ENCODE assay signal across 36 cellular contexts in the genomic region with DNA sequence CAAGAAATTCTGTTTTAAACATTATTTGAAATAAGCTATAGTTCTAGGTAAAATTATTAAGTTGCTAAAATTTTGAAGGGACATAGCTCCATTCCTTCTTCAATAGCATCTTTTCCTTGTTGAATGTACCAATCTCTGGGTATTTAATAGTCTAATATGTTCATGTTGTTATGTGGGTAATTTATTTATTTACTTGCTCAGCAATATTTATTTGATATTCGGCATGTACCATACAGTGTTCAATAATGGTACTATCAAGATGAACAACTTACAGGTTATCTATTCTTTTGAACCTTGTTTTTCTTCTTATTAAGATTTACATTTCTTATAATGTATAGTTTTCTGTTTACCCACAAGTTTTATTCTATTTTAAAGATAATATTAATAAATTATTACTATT.
"Had no signal": no experiment of that assay in that cellular context is flagged by ENCODE, and none has a peak within 500 bp of the region (broad histone marks: within the 10 kb centered on the region; RNA-seq: fewer than 3 reads in every experiment).

No MANE protein-coding gene starts in this region.

- H3K9me3 ChIP-seq: ascending aorta had no signal

- H3K36me3 Mint-ChIP-seq: activated CD4-positive, alpha-beta memory T cell treated with anti-CD3 and anti-CD28 coated beads for 36 hours; activated CD8-positive, alpha-beta memory T cell treated with anti-CD3 and anti-CD28 coated beads, Interleukin-2, amount 10 ng/mL, durations not matched to agents 7 days and 5 days; activated naive CD4-positive, alpha-beta T cell treated with anti-CD3 and anti-CD28 coated beads, Interleukin-2, amount 10 ng/mL, durations not matched to agents 7 days and 5 days; activated naive CD4-positive, alpha-beta T cell treated with anti-CD3 and anti-CD28 coated beads, Interleukin-2, amount 50 U/mL, for 24 hours; activated naive CD8-positive, alpha-beta T cell; activated naive CD8-positive, alpha-beta T cell treated with anti-CD3 and anti-CD28 coated beads, Interleukin-2, amount 10 ng/mL, durations not matched to agents 7 days and 5 days; brain; T-cell had no signal

- DNase-seq: activated B cell treated with CpG ODN at 0.5 μM for 24 hours; activated CD4-positive, alpha-beta memory T cell treated with anti-CD3 and anti-CD28 coated beads for 36 hours; activated CD4-positive, alpha-beta T cell treated with anti-CD3 and anti-CD28 coated beads for 4 hours; activated CD4-positive, alpha-beta T cell treated with anti-CD3 and anti-CD28 coated beads, Interleukin-2, amount 10 ng/mL, durations not matched to agents 24 days and 14 days; activated CD4-positive, alpha-beta T cell treated with anti-CD3 and anti-CD28 coated beads, Interleukin-2, amount 50 U/mL, for 1 hour; activated CD4-positive, alpha-beta T cell treated with anti-CD3 and anti-CD28 coated beads, Interleukin-2, amount 50 U/mL, for 4 hours; activated CD4-positive, CD25-positive, alpha-beta regulatory T cell treated with anti-CD3 and anti-CD28 coated beads, Interleukin-2, amount 50 U/mL, for 72 hours; activated CD8-positive, alpha-beta memory T cell treated with anti-CD3 and anti-CD28 coated beads for 24 hours; activated CD8-positive, alpha-beta memory T cell treated with anti-CD3 and anti-CD28 coated beads, Interleukin-2, amount 10 ng/mL, durations not matched to agents 7 days and 5 days; activated CD8-positive, alpha-beta memory T cell treated with anti-CD3 and anti-CD28 coated beads, Interleukin-2, amount 50 U/mL, for 48 hours; activated CD8-positive, alpha-beta T cell treated with anti-CD3 and anti-CD28 coated beads, Interleukin-2, amount 10 ng/mL, durations not matched to agents 7 days and 5 days; activated effector memory CD4-positive, alpha-beta T cell treated with Interleukin-2 at 50 U/mL for 16 hours; activated gamma-delta T cell; activated naive CD4-positive, alpha-beta T cell treated with anti-CD3 and anti-CD28 coated beads, Interleukin-2, amount 10 ng/mL, durations not matched to agents 7 days and 5 days; activated naive CD4-positive, alpha-beta T cell treated with Interleukin-2 at 50 U/mL for 16 hours; activated naive CD8-positive, alpha-beta T cell treated with anti-CD3 and anti-CD28 coated beads, Interleukin-2, amount 10 ng/mL, durations not matched to agents 7 days and 5 days; activated naive CD8-positive, alpha-beta T cell treated with anti-CD3 and anti-CD28 coated beads, Interleukin-2, amount 50 U/mL, for 24 hours; activated T-cell treated with anti-CD3 and anti-CD28 coated beads, Interleukin-2, amount 50 U/mL, for 24 hours; activated T-cell treated with anti-CD3 and anti-CD28 coated beads, Interleukin-2, amount 50 U/mL, for 48 hours; amygdala; anterior cingulate cortex; caudate nucleus; cerebellar nuclear complex; T-cell; T-helper 17 cell; T1000 had no signal

- H3K27me3 ChIP-seq: ascending aorta, cardiac muscle cell had no signal

- ATAC-seq: activated CD8-positive, alpha-beta memory T cell treated with anti-CD3 and anti-CD28 coated beads, Interleukin-2, amount 10 ng/mL, durations not matched to agents 7 days and 5 days; activated CD8-positive, alpha-beta T cell treated with anti-CD3 and anti-CD28 coated beads, Interleukin-2, amount 10 ng/mL, durations not matched to agents 7 days and 5 days; activated naive CD8-positive, alpha-beta T cell treated with anti-CD3 and anti-CD28 coated beads, Interleukin-2, amount 50 U/mL, for 24 hours; T-cell; T-helper 17 cell had no signal

- H3K4me3 Mint-ChIP-seq: activated B cell treated with CpG ODN at 0.5 μM for 24 hours; activated CD4-positive, alpha-beta memory T cell treated with anti-CD3 and anti-CD28 coated beads for 36 hours; activated CD4-positive, alpha-beta T cell treated with anti-CD3 and anti-CD28 coated beads, Interleukin-2, amount 10 ng/mL, durations not matched to agents 24 days and 14 days; activated CD8-positive, alpha-beta memory T cell treated with anti-CD3 and anti-CD28 coated beads, Interleukin-2, amount 10 ng/mL, durations not matched to agents 7 days and 5 days; activated CD8-positive, alpha-beta T cell treated with anti-CD3 and anti-CD28 coated beads, Interleukin-2, amount 10 ng/mL, durations not matched to agents 7 days and 5 days; activated naive CD4-positive, alpha-beta T cell treated with anti-CD3 and anti-CD28 coated beads, Interleukin-2, amount 10 ng/mL, durations not matched to agents 7 days and 5 days; activated naive CD4-positive, alpha-beta T cell treated with anti-CD3 and anti-CD28 coated beads, Interleukin-2, amount 50 U/mL, for 24 hours; activated naive CD8-positive, alpha-beta T cell; activated naive CD8-positive, alpha-beta T cell treated with anti-CD3 and anti-CD28 coated beads, Interleukin-2, amount 10 ng/mL, durations not matched to agents 7 days and 5 days; activated naive CD8-positive, alpha-beta T cell treated with anti-CD3 and anti-CD28 coated beads, Interleukin-2, amount 50 U/mL, for 24 hours; activated T-cell treated with anti-CD3 and anti-CD28 coated beads, Interleukin-2, amount 50 U/mL, for 24 hours; brain; central memory CD8-positive, alpha-beta T cell; T-cell; T-helper 17 cell had no signal

- FAIRE-seq: bronchial epithelial cell, TTC549 had no signal

- H3K27ac ChIP-seq: ascending aorta, cardiac muscle cell, VCaP had no signal

- H3K4me1 Mint-ChIP-seq: activated B cell treated with CpG ODN at 0.5 μM for 24 hours; activated CD4-positive, alpha-beta T cell treated with anti-CD3 and anti-CD28 coated beads, Interleukin-2, amount 10 ng/mL, durations not matched to agents 24 days and 14 days; activated CD8-positive, alpha-beta memory T cell treated with anti-CD3 and anti-CD28 coated beads, Interleukin-2, amount 10 ng/mL, durations not matched to agents 7 days and 5 days; activated naive CD4-positive, alpha-beta T cell treated with anti-CD3 and anti-CD28 coated beads, Interleukin-2, amount 10 ng/mL, durations not matched to agents 7 days and 5 days; activated naive CD4-positive, alpha-beta T cell treated with anti-CD3 and anti-CD28 coated beads, Interleukin-2, amount 50 U/mL, for 24 hours; activated naive CD8-positive, alpha-beta T cell treated with anti-CD3 and anti-CD28 coated beads, Interleukin-2, amount 10 ng/mL, durations not matched to agents 7 days and 5 days; activated naive CD8-positive, alpha-beta T cell treated with anti-CD3 and anti-CD28 coated beads, Interleukin-2, amount 50 U/mL, for 24 hours; brain; central memory CD8-positive, alpha-beta T cell; T-cell; T-helper 17 cell had no signal

- H3K36me3 ChIP-seq: ascending aorta, cardiac muscle cell had no signal

- H3K27ac Mint-ChIP-seq: activated B cell treated with CpG ODN at 0.5 μM for 24 hours; activated CD4-positive, alpha-beta memory T cell treated with anti-CD3 and anti-CD28 coated beads for 36 hours; activated CD4-positive, alpha-beta T cell treated with anti-CD3 and anti-CD28 coated beads, Interleukin-2, amount 10 ng/mL, durations not matched to agents 24 days and 14 days; activated CD8-positive, alpha-beta memory T cell treated with anti-CD3 and anti-CD28 coated beads, Interleukin-2, amount 10 ng/mL, durations not matched to agents 7 days and 5 days; activated CD8-positive, alpha-beta T cell treated with anti-CD3 and anti-CD28 coated beads, Interleukin-2, amount 10 ng/mL, durations not matched to agents 7 days and 5 days; activated naive CD4-positive, alpha-beta T cell treated with anti-CD3 and anti-CD28 coated beads, Interleukin-2, amount 10 ng/mL, durations not matched to agents 7 days and 5 days; activated naive CD4-positive, alpha-beta T cell treated with anti-CD3 and anti-CD28 coated beads, Interleukin-2, amount 50 U/mL, for 24 hours; activated naive CD8-positive, alpha-beta T cell; activated naive CD8-positive, alpha-beta T cell treated with anti-CD3 and anti-CD28 coated beads, Interleukin-2, amount 10 ng/mL, durations not matched to agents 7 days and 5 days; activated naive CD8-positive, alpha-beta T cell treated with anti-CD3 and anti-CD28 coated beads, Interleukin-2, amount 50 U/mL, for 24 hours; activated T-cell treated with anti-CD3 and anti-CD28 coated beads, Interleukin-2, amount 50 U/mL, for 24 hours; activated T-helper 2 cell treated with anti-CD3 and anti-CD28 coated beads, Interferon-gamma antibody, Interleukin-2, Interleukin-4, amounts not matched to agents 10 μg/mL and 5 μg/mL and 100 μg/mL, durations not matched to agents 14 hours and 24 hours and 36 hours; brain; T-cell; T-helper 17 cell had no signal

- H3K9me3 Mint-ChIP-seq: activated CD4-positive, alpha-beta T cell treated with anti-CD3 and anti-CD28 coated beads, Interleukin-2, amount 10 ng/mL, durations not matched to agents 24 days and 14 days had no signal

- H3K4me1 ChIP-seq: ascending aorta had no signal

- H3K27me3 Mint-ChIP-seq: activated B cell treated with CpG ODN at 0.5 μM for 24 hours; activated CD4-positive, alpha-beta memory T cell treated with anti-CD3 and anti-CD28 coated beads for 36 hours; activated CD4-positive, alpha-beta T cell treated with anti-CD3 and anti-CD28 coated beads, Interleukin-2, amount 10 ng/mL, durations not matched to agents 24 days and 14 days; activated CD8-positive, alpha-beta memory T cell treated with anti-CD3 and anti-CD28 coated beads, Interleukin-2, amount 10 ng/mL, durations not matched to agents 7 days and 5 days; activated naive CD4-positive, alpha-beta T cell treated with anti-CD3 and anti-CD28 coated beads, Interleukin-2, amount 10 ng/mL, durations not matched to agents 7 days and 5 days; activated naive CD4-positive, alpha-beta T cell treated with anti-CD3 and anti-CD28 coated beads, Interleukin-2, amount 50 U/mL, for 24 hours; activated naive CD8-positive, alpha-beta T cell; activated naive CD8-positive, alpha-beta T cell treated with anti-CD3 and anti-CD28 coated beads, Interleukin-2, amount 10 ng/mL, durations not matched to agents 7 days and 5 days; activated naive CD8-positive, alpha-beta T cell treated with anti-CD3 and anti-CD28 coated beads, Interleukin-2, amount 50 U/mL, for 24 hours; activated T-cell treated with anti-CD3 and anti-CD28 coated beads, Interleukin-2, amount 50 U/mL, for 24 hours; brain; central memory CD8-positive, alpha-beta T cell; T-cell; T-helper 17 cell had no signal

- H3K4me3 ChIP-seq: ascending aorta, cardiac muscle cell had no signal
